ENCODE assay signal across 8 cellular contexts in genomic region chr11:5596611-5597201, GRCh38. TPM values are rescaled to one million over a fixed set of nuclear protein-coding genes. Genes with fewer than 3 reads are reported as not detected.
DNase-seq lines count a peak whose midpoint lies in the region; ATAC-seq, FAIRE-seq and TF ChIP-seq lines count a peak whose summit lies in the region.

TSS of gene TRIM6 (plus strand) at chr11:5596637. CDS start at chr11:5596898, 261 bp downstream.

- H3K4me3 ChIP-seq in HAP-1 (peak within 1 kb of the TSS; percentile 50), mucosa of descending colon (no peak within 1 kb of the TSS)

- intact Hi-C loops in mucosa of descending colon (cut with DNase I, micrococcal nuclease): no loop called here

- H3K27ac ChIP-seq in epithelial cell of prostate: peak within 1 kb of the TSS; percentile 68

- DNase-seq in ELF-1 (ENCODE audit: low read depth, low spot score) (peak; percentile 74), HAP-1 (ENCODE audit: low spot score in 2 of 2) (peak; percentile 23 to 79), RCC 7860 (ENCODE audit: low spot score) (peak; percentile 48), epithelial cell of prostate (ENCODE audit: low read depth, low spot score) (no peak), mucosa of descending colon (peak; percentile 43 to 73 (median 63)), urothelium cell line (ENCODE audit: low spot score) (peak; percentile 75), NK-92 (lab: John Stamatoyannopoulos, UW; ENCODE audit: unreplicated experiment) (no peak), DMS153 treated with DMSO at 0.1 percent for 48 hours (lab: John Stamatoyannopoulos, UW; ENCODE audit: unreplicated experiment) (no peak)

- in situ Hi-C loops in HAP-1 (cut with MboI; ENCODE audit: low sequenced_read_pairs): no loop called here

- H3K27me3 ChIP-seq in HAP-1 (ENCODE audit: low read depth): no peaks in the 10 kb centered on the region

- peak; percentile 78 for ATAC-seq in mucosa of descending colon

- H3K4me1 ChIP-seq in HAP-1 (no peaks in the 10 kb centered on the region; the same call in none of the 2 replicates), mucosa of descending colon (ENCODE audit: low read depth) (no peaks in the 10 kb centered on the region)

- no peaks in the 10 kb centered on the region for H3K36me3 ChIP-seq in HAP-1 (replicated peaks)
- no peaks in the 10 kb centered on the region for H3K36me3 ChIP-seq in mucosa of descending colon (ENCODE audit: low read depth)

- H3K9me3 ChIP-seq in HAP-1 (no peaks in the 10 kb centered on the region), mucosa of descending colon (no peaks in the 10 kb centered on the region)

- TF ChIP-seq CTCF in mucosa of descending colon (IDR thresholded peaks at IDR 0.05): no peak

- FAIRE-seq in RCC 7860 (lab: Jason Lieb, UNC) (no peak), urothelium cell line (lab: Jason Lieb, UNC) (no peak)

RNA-seq across cellular contexts. Expression of gene TRIM6, which starts in this region (rescaled TPM):
- 1 to 10 TPM in 1 of 3 donors, under 1 TPM in 2; 0.43 to 4.6 (median 0.92) TPM for total RNA-seq in mucosa of descending colon

Comparison
In these comparisons a context has a peak if more than half of its experiments do, and no peak if none do; other contexts are left out.
1. DNase-seq: peak in ELF-1 (single experiment), HAP-1 (2 of 2), RCC 7860 (single experiment), mucosa of descending colon (3 of 3) and urothelium cell line (single experiment); none in epithelial cell of prostate (single experiment), NK-92 (single experiment) and DMS153 treated with DMSO at 0.1 percent for 48 hours (single experiment).